In the genomic region with DNA sequence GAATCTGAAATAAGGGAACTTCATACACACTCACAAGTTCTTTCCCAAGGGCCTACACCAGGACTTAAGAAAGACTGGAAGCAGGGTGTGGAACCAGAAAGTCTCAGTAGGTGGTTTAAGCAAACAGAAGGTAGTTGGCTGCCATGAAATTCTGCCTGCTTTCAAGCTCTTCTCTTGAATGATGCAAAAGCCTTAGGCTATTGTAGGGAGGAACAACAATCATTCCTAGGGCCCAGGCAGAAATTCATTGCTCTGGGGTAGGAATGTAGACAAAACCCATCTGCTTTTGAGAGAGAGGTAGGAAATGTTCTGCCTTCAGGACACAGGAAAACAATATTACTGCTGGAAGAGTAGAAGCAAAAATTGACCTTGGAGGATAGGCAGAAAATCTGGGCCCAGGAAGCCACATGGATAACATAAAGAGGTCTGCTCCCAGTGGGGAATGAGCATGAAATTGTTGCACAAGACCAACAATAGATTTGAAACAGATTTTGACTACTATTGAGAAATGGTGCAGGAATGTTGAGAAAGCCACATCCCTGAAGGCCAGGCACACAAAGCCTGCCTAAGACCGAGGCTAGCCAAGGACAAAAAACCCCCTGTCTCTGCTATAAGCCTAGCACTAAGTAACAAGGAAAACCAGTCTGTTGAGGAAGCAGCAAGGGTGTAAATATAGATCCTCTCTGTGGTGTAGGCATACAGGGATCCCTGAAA, we compare ENCODE assay signal across 1 cellular context.
TF ChIP-seq lines count a peak whose summit lies in the region.

No MANE protein-coding gene starts in this region.

TF ChIP-seq in HepG2, 621 proteins besides CTCF, POLR2A, EP300 and RAD21 (continued from another document and continues in another):
- TF ChIP-seq BCL6 (CRISPR knock-in tag; IDR thresholded peaks at IDR 0.05) (peak; percentile 74), ZNF816 (CRISPR knock-in tag; IDR thresholded peaks at IDR 0.05; ENCODE audit: borderline replicate concordance) (no peak), ZNF644 (CRISPR knock-in tag; IDR thresholded peaks at IDR 0.05; ENCODE audit: low read depth) (peak; percentile 48; the same call in 1 of the 2 replicates), SOX5 (CRISPR knock-in tag; IDR thresholded peaks at IDR 0.05; ENCODE audit: borderline replicate concordance) (peak; percentile 91), ZMYM4 (CRISPR knock-in tag; IDR thresholded peaks at IDR 0.05) (peak; percentile 54; the same call in 1 of the 2 replicates), FOXP1 (IDR thresholded peaks at IDR 0.05) (no peak), FOXP1 (CRISPR knock-in tag; IDR thresholded peaks at IDR 0.05) (no peak), CBX1 (IDR thresholded peaks at IDR 0.05; ENCODE audit: low read depth) (no peak), NFKB2 (CRISPR knock-in tag; IDR thresholded peaks at IDR 0.05; ENCODE audit: borderline replicate concordance) (no peak), ZFY (CRISPR knock-in tag; IDR thresholded peaks at IDR 0.05) (no peak), ZNF251 (CRISPR knock-in tag; IDR thresholded peaks at IDR 0.05) (no peak), HMG20B (CRISPR knock-in tag; conservative IDR thresholded peaks at IDR 0.05) (0 out of 2 replicates have a peak, but pooled peaks have one; percentile 47), SIX4 (CRISPR knock-in tag; IDR thresholded peaks at IDR 0.05) (no peak), RBFOX2 (IDR thresholded peaks at IDR 0.05; ENCODE audit: low read depth, low read length) (no peak), ZSCAN12 (CRISPR knock-in tag; IDR thresholded peaks at IDR 0.05) (no peak), DPF2 (CRISPR knock-in tag; IDR thresholded peaks at IDR 0.05; ENCODE audit: borderline replicate concordance, low read depth) (no peak), CBX2 (IDR thresholded peaks at IDR 0.05; ENCODE audit: low read depth, low read length) (no peak), CBX2 (CRISPR knock-in tag; IDR thresholded peaks at IDR 0.05; ENCODE audit: low read depth) (no peak), ZNF530 (CRISPR knock-in tag; IDR thresholded peaks at IDR 0.05; ENCODE audit: low read depth) (no peak), ISX (CRISPR knock-in tag; conservative IDR thresholded peaks at IDR 0.05) (no peak), ETV5 (CRISPR knock-in tag; IDR thresholded peaks at IDR 0.05; ENCODE audit: borderline replicate concordance) (no peak), GLI4 (CRISPR knock-in tag; IDR thresholded peaks at IDR 0.05; ENCODE audit: borderline replicate concordance) (no peak), SPEN (CRISPR knock-in tag; IDR thresholded peaks at IDR 0.05; ENCODE audit: low read depth) (no peak), CCAR2 (optimal IDR thresholded peaks at IDR 0.05; ENCODE audit: low read depth, low read length) (no peak), NFIB (CRISPR knock-in tag; IDR thresholded peaks at IDR 0.05; ENCODE audit: borderline replicate concordance) (no peak), KDM4B (CRISPR knock-in tag; IDR thresholded peaks at IDR 0.05) (no peak), KDM6A (CRISPR knock-in tag; IDR thresholded peaks at IDR 0.05; ENCODE audit: low read depth) (no peak), ZNF615 (CRISPR knock-in tag; IDR thresholded peaks at IDR 0.05; ENCODE audit: borderline replicate concordance) (no peak), ZNF558 (CRISPR knock-in tag; IDR thresholded peaks at IDR 0.05; ENCODE audit: borderline replicate concordance) (no peak), SRSF9 (IDR thresholded peaks at IDR 0.05; ENCODE audit: borderline replicate concordance, insufficient read depth, low read depth, low read length, poor library complexity, severe bottlenecking) (no peak), NONO (IDR thresholded peaks at IDR 0.05) (no peak), NONO (CRISPR knock-in tag; conservative IDR thresholded peaks at IDR 0.05) (no peak), ATAD3A (CRISPR knock-in tag; IDR thresholded peaks at IDR 0.05) (no peak), ZNF256 (CRISPR knock-in tag; conservative IDR thresholded peaks at IDR 0.05) (no peak), FOXA3 (CRISPR knock-in tag; IDR thresholded peaks at IDR 0.05) (peak; percentile 45; the same call in 1 of the 2 replicates), FIP1L1 (IDR thresholded peaks at IDR 0.05; ENCODE audit: borderline replicate concordance, insufficient read depth, low read depth, low read length) (no peak)
- TF ChIP-seq, protein P1, sequence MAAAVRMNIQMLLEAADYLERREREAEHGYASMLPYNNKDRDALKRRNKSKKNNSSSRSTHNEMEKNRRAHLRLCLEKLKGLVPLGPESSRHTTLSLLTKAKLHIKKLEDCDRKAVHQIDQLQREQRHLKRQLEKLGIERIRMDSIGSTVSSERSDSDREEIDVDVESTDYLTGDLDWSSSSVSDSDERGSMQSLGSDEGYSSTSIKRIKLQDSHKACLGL (CRISPR knock-in tag; IDR thresholded peaks at IDR 0.05): no peak
- TF ChIP-seq, protein P2, sequence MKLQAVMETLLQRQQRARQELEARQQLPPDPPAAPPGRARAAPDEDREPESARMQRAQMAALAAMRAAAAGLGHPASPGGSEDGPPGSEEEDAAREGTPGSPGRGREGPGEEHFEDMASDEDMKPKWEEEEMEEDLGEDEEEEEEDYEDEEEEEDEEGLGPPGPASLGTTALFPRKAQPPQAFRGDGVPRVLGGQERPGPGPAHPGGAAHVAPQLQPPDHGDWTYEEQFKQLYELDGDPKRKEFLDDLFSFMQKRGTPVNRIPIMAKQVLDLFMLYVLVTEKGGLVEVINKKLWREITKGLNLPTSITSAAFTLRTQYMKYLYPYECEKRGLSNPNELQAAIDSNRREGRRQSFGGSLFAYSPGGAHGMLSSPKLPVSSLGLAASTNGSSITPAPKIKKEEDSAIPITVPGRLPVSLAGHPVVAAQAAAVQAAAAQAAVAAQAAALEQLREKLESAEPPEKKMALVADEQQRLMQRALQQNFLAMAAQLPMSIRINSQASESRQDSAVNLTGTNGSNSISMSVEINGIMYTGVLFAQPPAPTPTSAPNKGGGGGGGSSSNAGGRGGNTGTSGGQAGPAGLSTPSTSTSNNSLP (IDR thresholded peaks at IDR 0.05; ENCODE audit: low read depth, low read length): peak; percentile 55; the same call in 1 of the 2 replicates
- TF ChIP-seq, protein P3, sequence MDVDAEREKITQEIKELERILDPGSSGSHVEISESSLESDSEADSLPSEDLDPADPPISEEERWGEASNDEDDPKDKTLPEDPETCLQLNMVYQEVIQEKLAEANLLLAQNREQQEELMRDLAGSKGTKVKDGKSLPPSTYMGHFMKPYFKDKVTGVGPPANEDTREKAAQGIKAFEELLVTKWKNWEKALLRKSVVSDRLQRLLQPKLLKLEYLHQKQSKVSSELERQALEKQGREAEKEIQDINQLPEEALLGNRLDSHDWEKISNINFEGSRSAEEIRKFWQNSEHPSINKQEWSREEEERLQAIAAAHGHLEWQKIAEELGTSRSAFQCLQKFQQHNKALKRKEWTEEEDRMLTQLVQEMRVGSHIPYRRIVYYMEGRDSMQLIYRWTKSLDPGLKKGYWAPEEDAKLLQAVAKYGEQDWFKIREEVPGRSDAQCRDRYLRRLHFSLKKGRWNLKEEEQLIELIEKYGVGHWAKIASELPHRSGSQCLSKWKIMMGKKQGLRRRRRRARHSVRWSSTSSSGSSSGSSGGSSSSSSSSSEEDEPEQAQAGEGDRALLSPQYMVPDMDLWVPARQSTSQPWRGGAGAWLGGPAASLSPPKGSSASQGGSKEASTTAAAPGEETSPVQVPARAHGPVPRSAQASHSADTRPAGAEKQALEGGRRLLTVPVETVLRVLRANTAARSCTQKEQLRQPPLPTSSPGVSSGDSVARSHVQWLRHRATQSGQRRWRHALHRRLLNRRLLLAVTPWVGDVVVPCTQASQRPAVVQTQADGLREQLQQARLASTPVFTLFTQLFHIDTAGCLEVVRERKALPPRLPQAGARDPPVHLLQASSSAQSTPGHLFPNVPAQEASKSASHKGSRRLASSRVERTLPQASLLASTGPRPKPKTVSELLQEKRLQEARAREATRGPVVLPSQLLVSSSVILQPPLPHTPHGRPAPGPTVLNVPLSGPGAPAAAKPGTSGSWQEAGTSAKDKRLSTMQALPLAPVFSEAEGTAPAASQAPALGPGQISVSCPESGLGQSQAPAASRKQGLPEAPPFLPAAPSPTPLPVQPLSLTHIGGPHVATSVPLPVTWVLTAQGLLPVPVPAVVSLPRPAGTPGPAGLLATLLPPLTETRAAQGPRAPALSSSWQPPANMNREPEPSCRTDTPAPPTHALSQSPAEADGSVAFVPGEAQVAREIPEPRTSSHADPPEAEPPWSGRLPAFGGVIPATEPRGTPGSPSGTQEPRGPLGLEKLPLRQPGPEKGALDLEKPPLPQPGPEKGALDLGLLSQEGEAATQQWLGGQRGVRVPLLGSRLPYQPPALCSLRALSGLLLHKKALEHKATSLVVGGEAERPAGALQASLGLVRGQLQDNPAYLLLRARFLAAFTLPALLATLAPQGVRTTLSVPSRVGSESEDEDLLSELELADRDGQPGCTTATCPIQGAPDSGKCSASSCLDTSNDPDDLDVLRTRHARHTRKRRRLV (CRISPR knock-in tag; IDR thresholded peaks at IDR 0.05): no peak
- TF ChIP-seq, protein P4, sequence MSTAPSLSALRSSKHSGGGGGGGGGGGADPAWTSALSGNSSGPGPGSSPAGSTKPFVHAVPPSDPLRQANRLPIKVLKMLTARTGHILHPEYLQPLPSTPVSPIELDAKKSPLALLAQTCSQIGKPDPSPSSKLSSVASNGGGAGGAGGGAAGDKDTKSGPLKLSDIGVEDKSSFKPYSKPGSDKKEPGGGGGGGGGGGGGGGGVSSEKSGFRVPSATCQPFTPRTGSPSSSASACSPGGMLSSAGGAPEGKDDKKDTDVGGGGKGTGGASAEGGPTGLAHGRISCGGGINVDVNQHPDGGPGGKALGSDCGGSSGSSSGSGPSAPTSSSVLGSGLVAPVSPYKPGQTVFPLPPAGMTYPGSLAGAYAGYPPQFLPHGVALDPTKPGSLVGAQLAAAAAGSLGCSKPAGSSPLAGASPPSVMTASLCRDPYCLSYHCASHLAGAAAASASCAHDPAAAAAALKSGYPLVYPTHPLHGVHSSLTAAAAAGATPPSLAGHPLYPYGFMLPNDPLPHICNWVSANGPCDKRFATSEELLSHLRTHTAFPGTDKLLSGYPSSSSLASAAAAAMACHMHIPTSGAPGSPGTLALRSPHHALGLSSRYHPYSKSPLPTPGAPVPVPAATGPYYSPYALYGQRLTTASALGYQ (CRISPR knock-in tag; IDR thresholded peaks at IDR 0.05): no peak
- TF ChIP-seq, protein P5, sequence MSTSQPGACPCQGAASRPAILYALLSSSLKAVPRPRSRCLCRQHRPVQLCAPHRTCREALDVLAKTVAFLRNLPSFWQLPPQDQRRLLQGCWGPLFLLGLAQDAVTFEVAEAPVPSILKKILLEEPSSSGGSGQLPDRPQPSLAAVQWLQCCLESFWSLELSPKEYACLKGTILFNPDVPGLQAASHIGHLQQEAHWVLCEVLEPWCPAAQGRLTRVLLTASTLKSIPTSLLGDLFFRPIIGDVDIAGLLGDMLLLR (CRISPR knock-in tag; IDR thresholded peaks at IDR 0.05): no peak
- TF ChIP-seq, protein P6, sequence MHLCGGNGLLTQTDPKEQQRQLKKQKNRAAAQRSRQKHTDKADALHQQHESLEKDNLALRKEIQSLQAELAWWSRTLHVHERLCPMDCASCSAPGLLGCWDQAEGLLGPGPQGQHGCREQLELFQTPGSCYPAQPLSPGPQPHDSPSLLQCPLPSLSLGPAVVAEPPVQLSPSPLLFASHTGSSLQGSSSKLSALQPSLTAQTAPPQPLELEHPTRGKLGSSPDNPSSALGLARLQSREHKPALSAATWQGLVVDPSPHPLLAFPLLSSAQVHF (CRISPR knock-in tag; IDR thresholded peaks at IDR 0.05): no peak
- TF ChIP-seq, protein P7, sequence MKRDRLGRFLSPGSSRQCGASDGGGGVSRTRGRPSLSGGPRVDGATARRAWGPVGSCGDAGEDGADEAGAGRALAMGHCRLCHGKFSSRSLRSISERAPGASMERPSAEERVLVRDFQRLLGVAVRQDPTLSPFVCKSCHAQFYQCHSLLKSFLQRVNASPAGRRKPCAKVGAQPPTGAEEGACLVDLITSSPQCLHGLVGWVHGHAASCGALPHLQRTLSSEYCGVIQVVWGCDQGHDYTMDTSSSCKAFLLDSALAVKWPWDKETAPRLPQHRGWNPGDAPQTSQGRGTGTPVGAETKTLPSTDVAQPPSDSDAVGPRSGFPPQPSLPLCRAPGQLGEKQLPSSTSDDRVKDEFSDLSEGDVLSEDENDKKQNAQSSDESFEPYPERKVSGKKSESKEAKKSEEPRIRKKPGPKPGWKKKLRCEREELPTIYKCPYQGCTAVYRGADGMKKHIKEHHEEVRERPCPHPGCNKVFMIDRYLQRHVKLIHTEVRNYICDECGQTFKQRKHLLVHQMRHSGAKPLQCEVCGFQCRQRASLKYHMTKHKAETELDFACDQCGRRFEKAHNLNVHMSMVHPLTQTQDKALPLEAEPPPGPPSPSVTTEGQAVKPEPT (CRISPR knock-in tag; IDR thresholded peaks at IDR 0.05; ENCODE audit: low read depth): no peak
- TF ChIP-seq, protein P8, sequence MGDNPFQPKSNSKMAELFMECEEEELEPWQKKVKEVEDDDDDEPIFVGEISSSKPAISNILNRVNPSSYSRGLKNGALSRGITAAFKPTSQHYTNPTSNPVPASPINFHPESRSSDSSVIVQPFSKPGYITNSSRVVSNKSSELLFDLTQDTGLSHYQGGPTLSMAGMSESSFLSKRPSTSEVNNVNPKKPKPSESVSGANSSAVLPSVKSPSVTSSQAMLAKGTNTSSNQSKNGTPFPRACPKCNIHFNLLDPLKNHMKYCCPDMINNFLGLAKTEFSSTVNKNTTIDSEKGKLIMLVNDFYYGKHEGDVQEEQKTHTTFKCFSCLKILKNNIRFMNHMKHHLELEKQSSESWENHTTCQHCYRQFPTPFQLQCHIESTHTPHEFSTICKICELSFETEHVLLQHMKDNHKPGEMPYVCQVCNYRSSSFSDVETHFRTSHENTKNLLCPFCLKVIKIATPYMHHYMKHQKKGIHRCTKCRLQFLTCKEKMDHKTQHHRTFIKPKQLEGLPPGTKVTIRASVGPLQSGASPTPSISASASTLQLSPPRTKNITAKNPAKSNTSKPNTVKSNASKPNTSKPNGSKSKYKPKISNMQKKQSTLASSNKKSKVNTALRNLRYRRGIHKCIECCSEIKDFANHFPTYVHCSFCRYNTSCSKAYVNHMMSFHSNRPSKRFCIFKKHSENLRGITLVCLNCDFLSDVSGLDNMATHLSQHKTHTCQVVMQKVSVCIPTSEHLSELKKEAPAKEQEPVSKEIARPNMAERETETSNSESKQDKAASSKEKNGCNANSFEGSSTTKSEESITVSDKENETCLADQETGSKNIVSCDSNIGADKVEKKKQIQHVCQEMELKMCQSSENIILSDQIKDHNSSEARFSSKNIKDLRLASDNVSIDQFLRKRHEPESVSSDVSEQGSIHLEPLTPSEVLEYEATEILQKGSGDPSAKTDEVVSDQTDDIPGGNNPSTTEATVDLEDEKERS (CRISPR knock-in tag; IDR thresholded peaks at IDR 0.05): no peak
- TF ChIP-seq, protein P9, sequence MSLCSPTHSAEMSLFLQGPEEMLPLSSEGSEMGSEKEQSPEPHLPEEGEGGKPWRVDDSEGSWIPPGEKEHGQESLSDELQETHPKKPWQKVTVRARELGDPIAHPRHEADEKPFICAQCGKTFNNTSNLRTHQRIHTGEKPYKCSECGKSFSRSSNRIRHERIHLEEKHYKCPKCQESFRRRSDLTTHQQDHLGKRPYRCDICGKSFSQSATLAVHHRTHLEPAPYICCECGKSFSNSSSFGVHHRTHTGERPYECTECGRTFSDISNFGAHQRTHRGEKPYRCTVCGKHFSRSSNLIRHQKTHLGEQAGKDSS (CRISPR knock-in tag; IDR thresholded peaks at IDR 0.05; ENCODE audit: borderline replicate concordance, low read depth): no peak
- TF ChIP-seq, protein P10, sequence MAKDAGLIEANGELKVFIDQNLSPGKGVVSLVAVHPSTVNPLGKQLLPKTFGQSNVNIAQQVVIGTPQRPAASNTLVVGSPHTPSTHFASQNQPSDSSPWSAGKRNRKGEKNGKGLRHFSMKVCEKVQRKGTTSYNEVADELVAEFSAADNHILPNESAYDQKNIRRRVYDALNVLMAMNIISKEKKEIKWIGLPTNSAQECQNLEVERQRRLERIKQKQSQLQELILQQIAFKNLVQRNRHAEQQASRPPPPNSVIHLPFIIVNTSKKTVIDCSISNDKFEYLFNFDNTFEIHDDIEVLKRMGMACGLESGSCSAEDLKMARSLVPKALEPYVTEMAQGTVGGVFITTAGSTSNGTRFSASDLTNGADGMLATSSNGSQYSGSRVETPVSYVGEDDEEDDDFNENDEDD (CRISPR knock-in tag; IDR thresholded peaks at IDR 0.05; ENCODE audit: borderline replicate concordance): no peak
